Comparison of ENCODE assay signal across 22 cellular contexts in the genomic region with DNA sequence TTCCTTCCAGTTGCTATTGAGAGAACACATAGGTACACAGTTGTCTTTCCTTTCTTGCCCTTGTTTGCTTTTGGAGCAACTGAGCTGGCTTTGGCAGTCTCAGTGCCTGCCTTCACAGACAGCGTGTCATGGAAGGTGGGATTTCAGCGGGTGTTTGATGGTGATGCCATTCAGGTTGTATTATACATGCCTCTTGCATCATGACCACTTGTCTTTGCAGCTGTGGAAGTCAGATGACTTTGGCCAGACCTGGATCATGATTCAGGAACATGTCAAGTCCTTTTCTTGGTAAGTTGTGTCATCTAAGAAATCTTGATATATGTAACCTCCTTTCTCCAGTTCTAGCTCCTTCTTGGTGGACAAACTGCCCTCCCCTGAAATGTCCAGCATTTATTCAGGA. TPM values are rescaled to one million over a fixed set of nuclear protein-coding genes. Genes with fewer than 3 reads are reported as not detected.
DNase-seq lines count a peak whose midpoint lies in the region; ATAC-seq and TF ChIP-seq lines count a peak whose summit lies in the region.
"Had no signal": no experiment of that assay in that cellular context is flagged by ENCODE, and none has a peak within 500 bp of the region (broad histone marks: within the 10 kb centered on the region; RNA-seq: fewer than 3 reads in every experiment).

No MANE protein-coding gene starts in this region.

- H3K4me1 ChIP-seq in CD4-positive, CD25-positive, alpha-beta regulatory T cell (ENCODE audit: control insufficient read depth, insufficient read depth, low read length, poor library complexity, severe bottlenecking) = peaks cover 13% of the 10 kb centered on the region
- H3K4me1 ChIP-seq: body of pancreas had no signal

- H3K4me3 Mint-ChIP-seq in T-helper 1 cell treated with Interleukin-12 subunit alpha and Interleukin-12 subunit beta and Interleukin-4 antibody, amounts not matched to agents 30 μg/mL and 1 μg/mL, for 36 hours = no peak overlapping the region
- H3K4me3 Mint-ChIP-seq in CD4-positive, CD25-positive, alpha-beta regulatory T cell = no peak overlapping the region
- H3K4me3 Mint-ChIP-seq: activated B cell treated with CpG ODN at 0.5 μM for 24 hours, H9 had no signal

- H3K27me3 ChIP-seq in CD4-positive, CD25-positive, alpha-beta regulatory T cell (ENCODE audit: control insufficient read depth, insufficient read depth, low read length) = no peaks in the 10 kb centered on the region
- H3K27me3 ChIP-seq: body of pancreas had no signal

- H3K36me3 ChIP-seq in CD4-positive, CD25-positive, alpha-beta regulatory T cell (ENCODE audit: control insufficient read depth, insufficient read depth, low read length) = peaks cover 75% of the 10 kb centered on the region

- no peaks in the 10 kb centered on the region for H3K27me3 Mint-ChIP-seq in T-helper 1 cell treated with Interleukin-12 subunit alpha and Interleukin-12 subunit beta and Interleukin-4 antibody, amounts not matched to agents 30 μg/mL and 1 μg/mL, for 36 hours (ENCODE audit: low read depth)
- no peaks in the 10 kb centered on the region for H3K27me3 Mint-ChIP-seq in CD4-positive, CD25-positive, alpha-beta regulatory T cell
- H3K27me3 Mint-ChIP-seq: activated B cell treated with CpG ODN at 0.5 μM for 24 hours had no signal

- ATAC-seq in CD4-positive, CD25-positive, alpha-beta regulatory T cell (ENCODE audit: low read depth in 2 of 2) = no peak
- no peak for ATAC-seq in HG02571 (IDR thresholded peaks at IDR 0.05; ENCODE audit: unreplicated experiment)
- ATAC-seq: body of pancreas, HepG2 had no signal

- H3K4me1 Mint-ChIP-seq in T-helper 1 cell treated with Interleukin-12 subunit alpha and Interleukin-12 subunit beta and Interleukin-4 antibody, amounts not matched to agents 30 μg/mL and 1 μg/mL, for 36 hours (ENCODE audit: low read depth) = peaks cover 23% of the 10 kb centered on the region
- H3K4me1 Mint-ChIP-seq in CD4-positive, CD25-positive, alpha-beta regulatory T cell = peaks cover 20 to 76% (median 39%) of the 10 kb centered on the region in 4 donors

- TF ChIP-seq CTCF in epithelial cell of esophagus (IDR thresholded peaks at IDR 0.05; ENCODE audit: insufficient read depth, low read depth, low read length, missing control alignments) = no peak

- no peaks in the 10 kb centered on the region for H3K9me3 Mint-ChIP-seq in T-helper 1 cell treated with Interleukin-12 subunit alpha and Interleukin-12 subunit beta and Interleukin-4 antibody, amounts not matched to agents 30 μg/mL and 1 μg/mL, for 36 hours
- H3K9me3 Mint-ChIP-seq in CD4-positive, CD25-positive, alpha-beta regulatory T cell = peaks cover 0 to 2% (median 0%) of the 10 kb centered on the region in 7 donors
- H3K9me3 Mint-ChIP-seq: activated B cell treated with CpG ODN at 0.5 μM for 24 hours, H9 had no signal

- H3K9me3 ChIP-seq in CD4-positive, CD25-positive, alpha-beta regulatory T cell (ENCODE audit: control insufficient read depth in 2 of 2, low read length in 2 of 2) = no peaks in the 10 kb centered on the region
- H3K9me3 ChIP-seq: body of pancreas had no signal

- DNase-seq in T-helper 1 cell = no peak
- DNase-seq in CD4-positive, CD25-positive, alpha-beta regulatory T cell = no peak
- peak; percentile 2 for DNase-seq in RKO (ENCODE audit: low spot score)
- DNase-seq in epithelial cell of esophagus (ENCODE audit: low read depth) = peak; percentile 73
- DNase-seq in NCI-H128 (lab: John Stamatoyannopoulos, UW; ENCODE audit: unreplicated experiment) = no peak
- no peak for DNase-seq in activated CD4-positive, CD25-positive, alpha-beta regulatory T cell (lab: John Stamatoyannopoulos, UW)
- DNase-seq: activated B cell treated with CpG ODN at 0.5 μM for 24 hours, AML-193, body of pancreas, glutamatergic neuron, H9, NCI-H1105, NCI-H2081, NCI-H226, NCI-H748 treated with DMSO at 0.1 percent for 48 hours had no signal

- H3K36me3 Mint-ChIP-seq in T-helper 1 cell treated with Interleukin-12 subunit alpha and Interleukin-12 subunit beta and Interleukin-4 antibody, amounts not matched to agents 30 μg/mL and 1 μg/mL, for 36 hours (ENCODE audit: low read depth) = peaks cover 58% of the 10 kb centered on the region
- H3K36me3 Mint-ChIP-seq in CD4-positive, CD25-positive, alpha-beta regulatory T cell = peaks cover 53% of the 10 kb centered on the region

- H3K27ac ChIP-seq in CD4-positive, CD25-positive, alpha-beta regulatory T cell (ENCODE audit: insufficient read depth, low read length, poor library complexity, severe bottlenecking) = no peak overlapping the region
- H3K27ac ChIP-seq: body of pancreas, RWPE1, SK-N-MC, skin epidermis had no signal

- H3K4me3 ChIP-seq in CD4-positive, CD25-positive, alpha-beta regulatory T cell (ENCODE audit: low read depth, low read length) = no peak overlapping the region
- H3K4me3 ChIP-seq in epithelial cell of esophagus (ENCODE audit: low read length) = no peak overlapping the region
- H3K4me3 ChIP-seq: body of pancreas, lung, SK-N-MC, skin epidermis had no signal

- H3K27ac Mint-ChIP-seq in T-helper 1 cell treated with Interleukin-12 subunit alpha and Interleukin-12 subunit beta and Interleukin-4 antibody, amounts not matched to agents 30 μg/mL and 1 μg/mL, for 36 hours = peak overlapping the region; percentile 26
- H3K27ac Mint-ChIP-seq in CD4-positive, CD25-positive, alpha-beta regulatory T cell = peak overlapping the region in 2 of 3 donors; percentile 3 to 11
- H3K27ac Mint-ChIP-seq: activated B cell treated with CpG ODN at 0.5 μM for 24 hours had no signal

RNA-seq across cellular contexts. Expression of gene SORL1, which starts 37.7 kb away (rescaled TPM):
- total RNA-seq in CD4-positive, CD25-positive, alpha-beta regulatory T cell = 441 TPM
- polyA plus RNA-seq in CD4-positive, CD25-positive, alpha-beta regulatory T cell = 100 to 1,000 TPM; 143 to 169 (median 162) TPM

Comparison
In these comparisons a context has a peak if more than half of its experiments do, and no peak if none do; other contexts are left out.
1. DNase-seq: peak in RKO (single experiment) and epithelial cell of esophagus (single experiment); none in T-helper 1 cell (0 of 5), CD4-positive, CD25-positive, alpha-beta regulatory T cell (0 of 3), NCI-H128 (single experiment) and activated CD4-positive, CD25-positive, alpha-beta regulatory T cell (0 of 4).